In the genomic region with DNA sequence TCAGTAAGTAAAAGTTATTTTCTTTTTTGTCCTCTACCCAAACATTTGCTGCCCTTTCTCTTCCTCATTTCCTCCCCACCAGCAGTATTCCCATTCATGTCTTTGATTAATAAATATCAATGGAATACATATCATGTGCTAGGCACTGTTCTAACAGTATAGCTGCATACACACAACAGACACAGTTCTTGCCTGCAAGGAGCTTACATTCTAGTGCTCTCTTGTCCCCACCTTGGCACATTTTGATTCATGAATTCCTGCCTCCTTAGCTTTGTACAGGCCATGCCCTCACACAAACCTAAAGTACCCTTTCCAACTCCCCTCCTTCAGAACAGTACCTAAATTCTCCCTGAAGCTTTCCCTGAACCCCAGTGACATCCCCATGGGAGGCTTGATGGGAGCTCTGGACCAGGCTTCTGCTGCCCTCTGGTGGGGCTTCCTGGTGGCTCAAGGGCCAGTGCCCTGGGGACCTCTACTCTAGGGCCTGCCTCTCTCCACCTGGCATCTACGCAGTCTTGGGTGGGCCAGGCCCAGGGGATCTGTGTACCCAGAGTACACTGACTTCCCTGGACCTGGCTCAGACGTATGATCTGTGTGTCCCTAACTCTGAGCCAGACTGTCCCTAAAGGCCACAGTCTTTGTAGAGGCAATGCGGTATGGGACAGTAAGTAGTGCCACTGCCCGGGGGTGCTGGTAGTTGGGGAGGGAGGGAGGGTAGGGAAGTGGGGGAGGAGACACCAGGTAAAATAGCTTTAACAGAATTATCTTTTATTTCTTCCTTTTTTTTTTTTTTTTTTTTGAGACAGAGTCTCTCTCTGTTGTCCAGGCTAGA, we compare ENCODE assay signal across 9 cellular contexts. TPM values are rescaled to one million over a fixed set of nuclear protein-coding genes. Genes with fewer than 3 reads are reported as not detected.
DNase-seq lines count a peak whose midpoint lies in the region; ATAC-seq, FAIRE-seq and TF ChIP-seq lines count a peak whose summit lies in the region.
"Had no signal": no experiment of that assay in that cellular context is flagged by ENCODE, and none has a peak within 500 bp of the region (broad histone marks: within the 10 kb centered on the region; RNA-seq: fewer than 3 reads in every experiment).

No MANE protein-coding gene starts in this region.

- peak; percentile 74 for ATAC-seq in HG03460 (IDR thresholded peaks at IDR 0.05; ENCODE audit: unreplicated experiment)

- CTCF ChIA-PET in PC-9 (lab: Charles Lee), result interaction anchor here (0.6 to 1.3 kb wide), 4 partner anchors 117 to 252 kb away, joined by 4 to 20 read pairs (median 5); no protein-coding TSS in a partner anchor

- FAIRE-seq in GM18507 (lab: Jason Lieb, UNC) (peak; percentile 48), small intestine (lab: Jason Lieb, UNC) (no peak)

- 63 to 78% (median 67%) methylated on average over 4 of the region's 4 CpGs for WGBS in small intestine, 3 donors

- H3K27ac ChIP-seq in PC-9, result no peak overlapping the region
- no peak overlapping the region for H3K27ac ChIP-seq in small intestine (ENCODE audit: low read depth in 1 of 2, low read length in 1 of 2)
- H3K27ac ChIP-seq: skin epidermis had no signal

- H3K4me1 ChIP-seq in PC-9 (replicated peaks; ENCODE audit: insufficient read depth) (no peaks in the 10 kb centered on the region), small intestine (ENCODE audit: control insufficient read depth in 2 of 2, insufficient read depth in 1 of 2, low read depth in 1 of 2, low read length in 1 of 2) (no peaks in the 10 kb centered on the region)

- DNase-seq in C1 segment of cervical spinal cord (lab: John Stamatoyannopoulos, UW) (peak in 8 of 14 donors; percentile 7 to 55 (median 22)), GM18507 (ENCODE audit: extremely low spot score, insufficient read length, low read depth) (peak; percentile 29), PC-9 (peak in 1 of 2 experiments; percentile 59), amniotic epithelial cell (ENCODE audit: low read depth) (peak; percentile 43), hepatic stellate cell (ENCODE audit: low spot score) (peak; percentile 58), small intestine (peak; percentile 71), T1000 (lab: John Stamatoyannopoulos, UW) (no peak)

- POLR2A ChIA-PET in PC-9 (lab: Charles Lee; ENCODE audit: unreplicated experiment), result interaction anchor here (0.5 kb wide), 1 partner anchor 14 kb away, joined by 11 read pairs; a partner anchor contains a TSS

- no peak overlapping the region for H3K4me2 ChIP-seq in PC-9

- intact Hi-C loops in PC-9 (cut with micrococcal nuclease; ENCODE audit: unreplicated experiment), result loop anchor here (1.0 to 5.0 kb wide), 6 partner anchors 46 to 276 kb away; no protein-coding TSS in a partner anchor

- peak; percentile 86 for TF ChIP-seq CTCF in PC-9 (conservative IDR thresholded peaks at IDR 0.05)

- no peak overlapping the region for H3K4me3 ChIP-seq in PC-9
- no peak overlapping the region for H3K4me3 ChIP-seq in small intestine (ENCODE audit: low read depth in 1 of 2, low read length in 2 of 2)
- H3K4me3 ChIP-seq: skin epidermis had no signal

- H3K9me3 ChIP-seq in PC-9 (ENCODE audit: insufficient read depth, low read depth), result no peaks in the 10 kb centered on the region
- no peaks in the 10 kb centered on the region for H3K9me3 ChIP-seq in small intestine (ENCODE audit: control insufficient read depth, low read depth)

- H4K20me1 ChIP-seq in PC-9 (ENCODE audit: insufficient read depth), result no peaks in the 10 kb centered on the region

- no peak overlapping the region for H2AFZ ChIP-seq in PC-9

- H3F3A ChIP-seq in PC-9 (ENCODE audit: insufficient read depth, low read depth), result peaks cover 3% of the 10 kb centered on the region; the same call in 1 of the 2 replicates

- no peaks in the 10 kb centered on the region for H3K36me3 ChIP-seq in PC-9 (ENCODE audit: low read depth)
- no peaks in the 10 kb centered on the region for H3K36me3 ChIP-seq in small intestine (ENCODE audit: control insufficient read depth in 2 of 2, insufficient read depth in 2 of 2, low read length in 2 of 2)

- no TSS peak for BruUV-seq in PC-9 (replicated peaks; lab: Mats Ljungman, UMichigan)

- no peaks in the 10 kb centered on the region for H3K79me2 ChIP-seq in PC-9 (ENCODE audit: low read depth)

- H3K9me2 ChIP-seq in PC-9 (ENCODE audit: insufficient read depth), result no peaks in the 10 kb centered on the region

- H3K27me3 ChIP-seq in PC-9 (ENCODE audit: insufficient read depth, low read depth) (no peaks in the 10 kb centered on the region), small intestine (ENCODE audit: control insufficient read depth in 2 of 2, insufficient read depth in 2 of 2, low read length in 2 of 2) (no peaks in the 10 kb centered on the region)

RNA-seq across cellular contexts. Expression of a gene that starts 14.1 kb away (rescaled TPM):
- total RNA-seq in PC-9 (2021), result 828 and 839 TPM in 2 replicates
- polyA plus RNA-seq in small intestine, result 1,000 to 10,000 TPM; 1,373 to 2,727 (median 2,293) TPM

RNA-seq across cellular contexts. Expression of a gene that starts 49.2 kb away (rescaled TPM):
- total RNA-seq in PC-9 (2021), result 26.9 and 28.3 TPM in 2 replicates
- 10 to 100 TPM; 28.1 to 69.3 (median 52.1) TPM for polyA plus RNA-seq in small intestine
